Comparison of ENCODE assay signal across 8 cellular contexts in the genomic region with DNA sequence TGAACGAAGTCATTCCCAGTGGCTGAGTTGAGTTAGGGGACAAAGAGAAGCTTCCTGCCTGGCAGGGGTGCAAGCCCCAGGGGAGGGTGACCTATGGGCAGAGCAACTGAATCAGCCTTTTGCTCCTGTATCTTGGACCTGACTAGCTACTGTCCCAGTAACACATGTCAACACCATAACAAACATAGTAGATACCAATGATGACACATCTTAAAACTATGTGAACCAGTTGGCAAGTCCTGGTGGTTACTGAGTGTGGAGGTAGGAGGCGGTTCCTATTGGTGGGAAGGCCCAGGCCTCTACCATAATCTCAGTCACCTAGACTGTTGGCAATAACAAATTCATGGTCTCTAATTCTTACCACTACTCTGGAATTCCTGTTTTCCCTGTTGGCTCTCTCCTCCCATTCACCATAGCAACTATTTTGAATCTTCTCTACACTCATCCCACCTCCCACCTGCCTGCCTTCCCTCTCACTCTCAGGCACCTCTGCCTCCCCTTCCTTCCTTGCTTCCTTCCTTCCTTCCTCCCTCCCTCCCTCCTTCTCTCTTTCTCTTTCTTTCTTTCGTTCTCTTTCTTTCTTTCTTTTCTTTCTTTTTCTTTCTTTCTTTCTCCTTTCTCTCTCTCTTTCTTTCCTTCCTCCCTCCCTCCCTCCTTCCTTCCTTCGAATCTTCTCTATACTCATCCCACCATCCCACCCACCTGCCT. TPM values are rescaled to one million over a fixed set of nuclear protein-coding genes. Genes with fewer than 3 reads are reported as not detected.
DNase-seq lines count a peak whose midpoint lies in the region; ATAC-seq and TF ChIP-seq lines count a peak whose summit lies in the region.

No MANE protein-coding gene starts in this region.

- no peaks in the 10 kb centered on the region for H3K4me1 ChIP-seq in GM23338 (ENCODE audit: insufficient read depth)

- H3F3A ChIP-seq in GM23338 (replicated peaks; ENCODE audit: low read depth): no peaks in the 10 kb centered on the region

- CTCF ChIA-PET in activated CD4-positive, alpha-beta memory T cell treated with anti-CD3 and anti-CD28 coated beads, Interleukin-2, amount 10 ng/mL, durations not matched to agents 7 days and 5 days (lab: Charles Lee): interaction anchor here (1.2 to 1.3 kb wide), 2 partner anchors 12 to 100 kb away, joined by 3 to 4 read pairs; no protein-coding TSS in a partner anchor
- CTCF ChIA-PET in HEK293T (lab: Yijun Ruan, JAX): no interaction called here

- no peaks in the 10 kb centered on the region for H3K36me3 Mint-ChIP-seq in GM23338 (ENCODE audit: low read depth)
- peaks cover 9% of the 10 kb centered on the region for H3K36me3 Mint-ChIP-seq in activated CD4-positive, alpha-beta memory T cell treated with anti-CD3 and anti-CD28 coated beads, Interleukin-2, amount 10 ng/mL, durations not matched to agents 7 days and 5 days (ENCODE audit: low read depth)

- H3K4me1 Mint-ChIP-seq in GM23338: no peaks in the 10 kb centered on the region
- H3K4me1 Mint-ChIP-seq in activated CD4-positive, alpha-beta memory T cell treated with anti-CD3 and anti-CD28 coated beads, Interleukin-2, amount 10 ng/mL, durations not matched to agents 7 days and 5 days: peaks cover 77% of the 10 kb centered on the region

- TF ChIP-seq CTCF in GM23338 (conservative IDR thresholded peaks at IDR 0.05; ENCODE audit: low read depth in 2 of 2): no peak

- H3K9me3 Mint-ChIP-seq in GM23338: 0 out of 3 replicates have a peak, but pooled peaks cover 3% of the 10 kb centered on the region
- peaks cover 11% of the 10 kb centered on the region for H3K9me3 Mint-ChIP-seq in activated CD4-positive, alpha-beta memory T cell treated with anti-CD3 and anti-CD28 coated beads, Interleukin-2, amount 10 ng/mL, durations not matched to agents 7 days and 5 days

- no peak overlapping the region for H3K27ac ChIP-seq in GM23338 (ENCODE audit: low read depth)

- no peaks in the 10 kb centered on the region for H3K27me3 ChIP-seq in GM23338 (ENCODE audit: insufficient read depth)

- no peak overlapping the region for H2AFZ ChIP-seq in GM23338

- DNase-seq in A172 (ENCODE audit: low spot score): peak; percentile 97
- DNase-seq in GM23338 (ENCODE audit: low spot score): peak; percentile 23
- DNase-seq in activated CD4-positive, alpha-beta memory T cell treated with anti-CD3 and anti-CD28 coated beads, Interleukin-2, amount 10 ng/mL, durations not matched to agents 7 days and 5 days: peak; percentile 39
- DNase-seq in left cardiac atrium: no peak
- DNase-seq in HEK293T (ENCODE audit: extremely low spot score): no peak
- no peak for DNase-seq in NCI-H1694 (lab: John Stamatoyannopoulos, UW)

- peaks cover 10% of the 10 kb centered on the region for H3K27me3 Mint-ChIP-seq in GM23338 (ENCODE audit: insufficient read depth, low read depth, poor library complexity)
- peaks cover 20% of the 10 kb centered on the region for H3K27me3 Mint-ChIP-seq in activated CD4-positive, alpha-beta memory T cell treated with anti-CD3 and anti-CD28 coated beads, Interleukin-2, amount 10 ng/mL, durations not matched to agents 7 days and 5 days

- no peak overlapping the region for H3K27ac Mint-ChIP-seq in GM23338
- H3K27ac Mint-ChIP-seq in activated CD4-positive, alpha-beta memory T cell treated with anti-CD3 and anti-CD28 coated beads, Interleukin-2, amount 10 ng/mL, durations not matched to agents 7 days and 5 days: peak overlapping the region; percentile 24

- H3K4me3 Mint-ChIP-seq in GM23338: no peak overlapping the region
- no peak overlapping the region for H3K4me3 Mint-ChIP-seq in activated CD4-positive, alpha-beta memory T cell treated with anti-CD3 and anti-CD28 coated beads, Interleukin-2, amount 10 ng/mL, durations not matched to agents 7 days and 5 days

- H3K79me2 ChIP-seq in GM23338 (replicated peaks; ENCODE audit: insufficient read depth): no peaks in the 10 kb centered on the region

- H3K4me2 ChIP-seq in GM23338: no peak overlapping the region

- POLR2A ChIA-PET in activated CD4-positive, alpha-beta memory T cell treated with anti-CD3 and anti-CD28 coated beads, Interleukin-2, amount 10 ng/mL, durations not matched to agents 7 days and 5 days (lab: Charles Lee): interaction anchor here (0.5 kb wide), 1 partner anchor 232 kb away, joined by 3 read pairs; no protein-coding TSS in a partner anchor
- POLR2A ChIA-PET in HEK293T (lab: Yijun Ruan, JAX): no interaction called here

- intact Hi-C loops in left cardiac atrium (cut with DNase I): no loop called here

- H4K20me1 ChIP-seq in GM23338 (replicated peaks; ENCODE audit: insufficient read depth): no peaks in the 10 kb centered on the region

- H3K36me3 ChIP-seq in GM23338 (ENCODE audit: insufficient read depth): no peaks in the 10 kb centered on the region

- no peaks in the 10 kb centered on the region for H3K9me2 ChIP-seq in GM23338 (ENCODE audit: insufficient read depth)

- H3K4me3 ChIP-seq in GM23338: no peak overlapping the region

- ATAC-seq in GM23338 (no peak), left cardiac atrium (peak; percentile 75 to 88), HG03565 (IDR thresholded peaks at IDR 0.05; ENCODE audit: unreplicated experiment) (no peak), HG02852 (IDR thresholded peaks at IDR 0.05; ENCODE audit: unreplicated experiment) (no peak)

TF ChIP-seq in GM23338, 12 proteins besides CTCF, POLR2A, EP300 and RAD21 (continues in another document):
- TF ChIP-seq, protein P1, sequence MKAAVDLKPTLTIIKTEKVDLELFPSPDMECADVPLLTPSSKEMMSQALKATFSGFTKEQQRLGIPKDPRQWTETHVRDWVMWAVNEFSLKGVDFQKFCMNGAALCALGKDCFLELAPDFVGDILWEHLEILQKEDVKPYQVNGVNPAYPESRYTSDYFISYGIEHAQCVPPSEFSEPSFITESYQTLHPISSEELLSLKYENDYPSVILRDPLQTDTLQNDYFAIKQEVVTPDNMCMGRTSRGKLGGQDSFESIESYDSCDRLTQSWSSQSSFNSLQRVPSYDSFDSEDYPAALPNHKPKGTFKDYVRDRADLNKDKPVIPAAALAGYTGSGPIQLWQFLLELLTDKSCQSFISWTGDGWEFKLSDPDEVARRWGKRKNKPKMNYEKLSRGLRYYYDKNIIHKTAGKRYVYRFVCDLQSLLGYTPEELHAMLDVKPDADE (IDR thresholded peaks at IDR 0.05): no peak
- no peak for TF ChIP-seq EZH2phosphoT487 (IDR thresholded peaks at IDR 0.05; ENCODE audit: unreplicated experiment)
- TF ChIP-seq NANOG (IDR thresholded peaks at IDR 0.05; ENCODE audit: borderline replicate concordance): no peak

TF ChIP-seq in HEK293T, 16 proteins besides CTCF, POLR2A, EP300 and RAD21:
- no peak for TF ChIP-seq TARDBP (IDR thresholded peaks at IDR 0.05)
- TF ChIP-seq LEF1 (IDR thresholded peaks at IDR 0.05; ENCODE audit: borderline replicate concordance): no peak
- TF ChIP-seq ELF4 (IDR thresholded peaks at IDR 0.05): no peak
- no peak for TF ChIP-seq BHLHE40 (IDR thresholded peaks at IDR 0.05; ENCODE audit: borderline replicate concordance)
- TF ChIP-seq, protein P2, sequence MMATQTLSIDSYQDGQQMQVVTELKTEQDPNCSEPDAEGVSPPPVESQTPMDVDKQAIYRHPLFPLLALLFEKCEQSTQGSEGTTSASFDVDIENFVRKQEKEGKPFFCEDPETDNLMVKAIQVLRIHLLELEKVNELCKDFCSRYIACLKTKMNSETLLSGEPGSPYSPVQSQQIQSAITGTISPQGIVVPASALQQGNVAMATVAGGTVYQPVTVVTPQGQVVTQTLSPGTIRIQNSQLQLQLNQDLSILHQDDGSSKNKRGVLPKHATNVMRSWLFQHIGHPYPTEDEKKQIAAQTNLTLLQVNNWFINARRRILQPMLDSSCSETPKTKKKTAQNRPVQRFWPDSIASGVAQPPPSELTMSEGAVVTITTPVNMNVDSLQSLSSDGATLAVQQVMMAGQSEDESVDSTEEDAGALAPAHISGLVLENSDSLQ (IDR thresholded peaks at IDR 0.05): no peak
- no peak for TF ChIP-seq SP1 (IDR thresholded peaks at IDR 0.05)
- TF ChIP-seq HDGF (IDR thresholded peaks at IDR 0.05; ENCODE audit: borderline replicate concordance): no peak

RNA-seq across cellular contexts. Expression of gene P2RX7, which starts 8.1 kb away (rescaled TPM):
- total RNA-seq in A172 (2014; rRNA removed; shearing (Covaris generic)): 1.9 and 3.8 TPM in 2 replicates
- 0.24 and 0.74 TPM in 2 replicates for total RNA-seq in GM23338 (2014; rRNA removed; shearing (Covaris generic))
- polyA plus RNA-seq in GM23338 (2016; fragmentation: Nextera tagmentation; extraction: Ambion mirVana): 0.43 and 0.48 TPM in 2 replicates
- total RNA-seq in activated CD4-positive, alpha-beta memory T cell treated with anti-CD3 and anti-CD28 coated beads, Interleukin-2, amount 10 ng/mL, durations not matched to agents 7 days and 5 days: 10 to 100 TPM; 47.0 to 49.1 TPM
- total RNA-seq in left cardiac atrium: 1 to 10 TPM; 1.3 to 3.0 TPM

Comparison
In these comparisons a context has a peak if more than half of its experiments do, and no peak if none do; other contexts are left out.
1. DNase-seq: peak in A172 (single experiment), GM23338 (single experiment) and activated CD4-positive, alpha-beta memory T cell treated with anti-CD3 and anti-CD28 coated beads, Interleukin-2, amount 10 ng/mL, durations not matched to agents 7 days and 5 days (single experiment); none in left cardiac atrium (single experiment), HEK293T (single experiment) and NCI-H1694 (single experiment).
2. ATAC-seq: peak in left cardiac atrium (2 of 2); none in GM23338 (single experiment), HG03565 (single experiment) and HG02852 (single experiment).